1 cellular context compared by ENCODE assay signal in genomic region chr16:18696029-18696428, GRCh38.
TF ChIP-seq lines count a peak whose summit lies in the region.

No MANE protein-coding gene starts in this region.

TF ChIP-seq in HepG2, 621 proteins besides CTCF, POLR2A, EP300 and RAD21 (continued from another document):
- peak; percentile 56; the same call in 1 of the 2 replicates for TF ChIP-seq HOMEZ (CRISPR knock-in tag; IDR thresholded peaks at IDR 0.05; ENCODE audit: low read depth)
- 0 out of 2 replicates have a peak, but pooled peaks have one; percentile 35 for TF ChIP-seq ZNF652 (CRISPR knock-in tag; IDR thresholded peaks at IDR 0.05; ENCODE audit: borderline replicate concordance, low read depth)
- TF ChIP-seq HNF4A (CRISPR knock-in tag; IDR thresholded peaks at IDR 0.05), result peak; percentile 56
- 0 out of 2 replicates have a peak, but pooled peaks have one; percentile 13 for TF ChIP-seq SP5 (CRISPR knock-in tag; IDR thresholded peaks at IDR 0.05; ENCODE audit: borderline replicate concordance, low read depth)
- TF ChIP-seq KDM6A (CRISPR knock-in tag; IDR thresholded peaks at IDR 0.05; ENCODE audit: low read depth), result peak; percentile 75; the same call in 1 of the 2 replicates
- 0 out of 2 replicates have a peak, but pooled peaks have one; percentile 18 for TF ChIP-seq ELF3 (CRISPR knock-in tag; IDR thresholded peaks at IDR 0.05)
- TF ChIP-seq SAP130 (CRISPR knock-in tag; IDR thresholded peaks at IDR 0.05; ENCODE audit: low read depth), result peak; percentile 26; the same call in 1 of the 2 replicates
- peak; percentile 66 for TF ChIP-seq FOXP4 (CRISPR knock-in tag; IDR thresholded peaks at IDR 0.05)
- TF ChIP-seq RARA (CRISPR knock-in tag; IDR thresholded peaks at IDR 0.05), result peak; percentile 70
- 0 out of 2 replicates have a peak, but pooled peaks have one; percentile 16 for TF ChIP-seq TCF7 (IDR thresholded peaks at IDR 0.05; ENCODE audit: low read depth)
- TF ChIP-seq FOXK1 (CRISPR knock-in tag; IDR thresholded peaks at IDR 0.05; ENCODE audit: borderline replicate concordance, low read depth), result 0 out of 2 replicates have a peak, but pooled peaks have one; percentile 31
- TF ChIP-seq HMG20A (CRISPR knock-in tag; IDR thresholded peaks at IDR 0.05; ENCODE audit: borderline replicate concordance), result peak; percentile 48; the same call in 1 of the 2 replicates
- peak; percentile 78 for TF ChIP-seq GATAD2A (CRISPR knock-in tag; IDR thresholded peaks at IDR 0.05)
- peak; percentile 40; the same call in 1 of the 2 replicates for TF ChIP-seq NCOA2 (CRISPR knock-in tag; IDR thresholded peaks at IDR 0.05)
